In genomic region chr11:61062181-61062955, GRCh38 we compare ENCODE assay signal across 19 cellular contexts. TPM values are rescaled to one million over a fixed set of nuclear protein-coding genes. Genes with fewer than 3 reads are reported as not detected.
A peak's percentile ranks its signal among the peaks of the same experiment; 100 is the strongest.
DNase-seq lines count a peak whose midpoint lies in the region; ATAC-seq, FAIRE-seq and TF ChIP-seq lines count a peak whose summit lies in the region.
"Had no signal": no experiment of that assay in that cellular context is flagged by ENCODE, and none has a peak within 500 bp of the region (broad histone marks: within the 10 kb centered on the region; RNA-seq: fewer than 3 reads in every experiment).

No MANE protein-coding gene starts in this region.

- H3K4me1 Mint-ChIP-seq in T-helper 2 cell treated with Interferon-gamma antibody and Interleukin-4, amounts not matched to agents 5 μg/mL and 100 μg/mL, for 36 hours (ENCODE audit: low read depth), result peaks cover 76% of the 10 kb centered on the region
- peaks cover 95% of the 10 kb centered on the region for H3K4me1 Mint-ChIP-seq in activated T-cell treated with anti-CD3 and anti-CD28 coated beads, Interleukin-2, amount 50 U/mL, for 72 hours (ENCODE audit: low read depth)

- no peak overlapping the region for H3K4me2 ChIP-seq in HCT116 (ENCODE audit: low read length)

- H3K9me3 ChIP-seq in HCT116 (ENCODE audit: control insufficient read depth in 1 of 2, insufficient read depth in 1 of 2, low read depth in 1 of 2, low read length in 2 of 2) (no peaks in the 10 kb centered on the region), lower lobe of right lung (no peaks in the 10 kb centered on the region)
- H3K9me3 ChIP-seq: ascending aorta had no signal

- H3K4me3 Mint-ChIP-seq in T-helper 2 cell treated with Interferon-gamma antibody and Interleukin-4, amounts not matched to agents 5 μg/mL and 100 μg/mL, for 36 hours, result peak overlapping the region; percentile 53
- peak overlapping the region; percentile 55 to 69 for H3K4me3 Mint-ChIP-seq in activated T-cell treated with anti-CD3 and anti-CD28 coated beads, Interleukin-2, amount 50 U/mL, for 72 hours

- peak overlapping the region; percentile 17 for H2AFZ ChIP-seq in HCT116 (ENCODE audit: low read depth, low read length, poor library complexity, severe bottlenecking)

- no peak for FAIRE-seq in GM19239 (lab: Jason Lieb, UNC)

- H3K4me3 ChIP-seq in HCT116 (replicated peaks in 1 of 2; ENCODE audit: low read depth in 1 of 2, low read length in 2 of 2), result no peak overlapping the region
- H3K4me3 ChIP-seq in lower lobe of right lung, result no peak overlapping the region
- H3K4me3 ChIP-seq: ascending aorta had no signal

- CTCF ChIA-PET in HCT116 (lab: Charles Lee), result no interaction called here

- no peaks in the 10 kb centered on the region for H3K27me3 Mint-ChIP-seq in T-helper 2 cell treated with Interferon-gamma antibody and Interleukin-4, amounts not matched to agents 5 μg/mL and 100 μg/mL, for 36 hours (ENCODE audit: low read depth)
- H3K27me3 Mint-ChIP-seq in activated T-cell treated with anti-CD3 and anti-CD28 coated beads, Interleukin-2, amount 50 U/mL, for 72 hours (ENCODE audit: low read depth), result no peaks in the 10 kb centered on the region

- H3K36me3 Mint-ChIP-seq in T-helper 2 cell treated with Interferon-gamma antibody and Interleukin-4, amounts not matched to agents 5 μg/mL and 100 μg/mL, for 36 hours (ENCODE audit: low read depth), result peaks cover 42% of the 10 kb centered on the region
- peaks cover 32 to 56% of the 10 kb centered on the region in 2 donors for H3K36me3 Mint-ChIP-seq in activated T-cell treated with anti-CD3 and anti-CD28 coated beads, Interleukin-2, amount 50 U/mL, for 72 hours (ENCODE audit: insufficient read depth in 2 of 2)

- H3K27me3 ChIP-seq in HCT116 (ENCODE audit: insufficient read depth, low read length) (no peaks in the 10 kb centered on the region), lower lobe of right lung (ENCODE audit: low read depth) (no peaks in the 10 kb centered on the region)
- H3K27me3 ChIP-seq: ascending aorta had no signal

- H3K36me3 ChIP-seq in HCT116 (ENCODE audit: control insufficient read depth in 1 of 2, insufficient read depth in 2 of 2, low read length in 2 of 2) (no peaks in the 10 kb centered on the region), lower lobe of right lung (no peaks in the 10 kb centered on the region)
- H3K36me3 ChIP-seq: ascending aorta had no signal

- no peak for TF ChIP-seq RAD21 in HCT116 (IDR thresholded peaks at IDR 0.05; ENCODE audit: low read depth)

- no peaks in the 10 kb centered on the region for H3K9me3 Mint-ChIP-seq in T-helper 2 cell treated with Interferon-gamma antibody and Interleukin-4, amounts not matched to agents 5 μg/mL and 100 μg/mL, for 36 hours
- H3K9me3 Mint-ChIP-seq in activated T-cell treated with anti-CD3 and anti-CD28 coated beads, Interleukin-2, amount 50 U/mL, for 72 hours, result no peaks in the 10 kb centered on the region

- POLR2A ChIA-PET in HCT116 (lab: Charles Lee), result no interaction called here

- RAD21 ChIA-PET in HCT116 (lab: Charles Lee; ENCODE audit: low non-redundant PET in 1 of 2, low total read pairs in 2 of 2, uncharacterized antibody in 2 of 2, unreplicated experiment in 2 of 2), result no interaction called here

- TF ChIP-seq CTCF in HCT116 (IDR thresholded peaks at IDR 0.05 in 2 of 3, conservative IDR thresholded peaks at IDR 0.05 in 1 of 3; ENCODE audit: borderline replicate concordance in 1 of 3, insufficient read depth in 1 of 3, low read depth in 2 of 3, low read length in 2 of 3) (no peak), lower lobe of right lung (IDR thresholded peaks at IDR 0.05) (no peak)

- H3K27ac ChIP-seq in HCT116 (ENCODE audit: low read depth, low read length) (no peak overlapping the region), lower lobe of right lung (no peak overlapping the region)
- H3K27ac ChIP-seq: ascending aorta had no signal

- ATAC-seq in HCT116, result no peak
- ATAC-seq in activated T-cell treated with anti-CD3 and anti-CD28 coated beads, Interleukin-2, amount 50 U/mL, for 72 hours (replicated peaks in 1 of 2), result no peak
- ATAC-seq in lower lobe of right lung, result no peak
- ATAC-seq in HG03025 (IDR thresholded peaks at IDR 0.05; ENCODE audit: low FRiP score, unreplicated experiment), result no peak

- H3K27ac Mint-ChIP-seq in T-helper 2 cell treated with Interferon-gamma antibody and Interleukin-4, amounts not matched to agents 5 μg/mL and 100 μg/mL, for 36 hours, result peak overlapping the region; percentile 97
- peak overlapping the region; percentile 79 for H3K27ac Mint-ChIP-seq in activated T-cell treated with anti-CD3 and anti-CD28 coated beads, Interleukin-2, amount 50 U/mL, for 72 hours
- H3K27ac Mint-ChIP-seq: progenitor cell of endocrine pancreas had no signal

- H3K79me2 ChIP-seq in HCT116 (ENCODE audit: insufficient read depth, low read length), result no peaks in the 10 kb centered on the region

- H3K9ac ChIP-seq in HCT116 (ENCODE audit: low read length), result no peak overlapping the region

- H3K4me1 ChIP-seq in HCT116 (ENCODE audit: control insufficient read depth in 1 of 2, insufficient read depth in 2 of 2, low read length in 2 of 2), result peaks cover 7 to 17% of the 10 kb centered on the region in 2 experiments
- peaks cover 10% of the 10 kb centered on the region for H3K4me1 ChIP-seq in lower lobe of right lung
- H3K4me1 ChIP-seq: ascending aorta had no signal

- BruUV-seq in HCT116 (replicated peaks; lab: Mats Ljungman, UMichigan), result no TSS peak

- no peak for TF ChIP-seq POLR2A in HCT116 (IDR thresholded peaks at IDR 0.05; ENCODE audit: borderline replicate concordance, extremely low read depth, insufficient read depth, insufficient read length)

- intact Hi-C loops in HCT116 (cut with micrococcal nuclease) (no loop called here), lower lobe of right lung (cut with DNase I) (no loop called here)

- no peaks in the 10 kb centered on the region for H3K9me2 ChIP-seq in HCT116 (ENCODE audit: insufficient read depth)

- DNase-seq in T-helper 2 cell treated with Interferon-gamma antibody and Interleukin-4, amounts not matched to agents 5 μg/mL and 100 μg/mL, for 36 hours (ENCODE audit: low spot score), result no peak
- DNase-seq in T-helper 2 cell (no peak), HCT116 (ENCODE audit: low read depth, low spot score) (no peak), lower lobe of right lung (peak; percentile 1), GM19239 (ENCODE audit: insufficient read length, low spot score) (no peak)
- no peak for DNase-seq in activated T-cell treated with anti-CD3 and anti-CD28 coated beads, Interleukin-2, amount 50 U/mL, for 72 hours
- no peak for DNase-seq in effector CD8-positive, alpha-beta T cell (lab: John Stamatoyannopoulos, UW)
- DNase-seq: 8988T, EL, H7, hypothalamus, NCI-H2081 treated with DMSO at 0.1 percent for 48 hours, substantia nigra, T1000 had no signal

- H4K20me1 ChIP-seq in HCT116 (ENCODE audit: insufficient read depth), result no peaks in the 10 kb centered on the region

TF ChIP-seq in HCT116, 20 proteins besides CTCF, POLR2A, EP300 and RAD21 (continues in another document):
- TF ChIP-seq EGR1 (IDR thresholded peaks at IDR 0.05; ENCODE audit: low read depth) (no peak), ZFX (IDR thresholded peaks at IDR 0.05) (no peak), JUND (IDR thresholded peaks at IDR 0.05) (no peak), EZH2 (IDR thresholded peaks at IDR 0.05) (no peak), ZNF274 (IDR thresholded peaks at IDR 0.05; ENCODE audit: low read depth, low read length) (no peak), CBX3 (IDR thresholded peaks at IDR 0.05; ENCODE audit: low read depth) (no peak), CEBPB (IDR thresholded peaks at IDR 0.05; ENCODE audit: low read depth) (no peak), ELF1 (IDR thresholded peaks at IDR 0.05; ENCODE audit: borderline replicate concordance, low read depth) (no peak), YY1 (IDR thresholded peaks at IDR 0.05; ENCODE audit: extremely low read depth, insufficient replicate concordance, low read depth, low read length) (no peak), EZH2phosphoT487 (IDR thresholded peaks at IDR 0.05; ENCODE audit: borderline replicate concordance) (no peak), SRF (IDR thresholded peaks at IDR 0.05; ENCODE audit: low read depth) (no peak), FOSL1 (IDR thresholded peaks at IDR 0.05; ENCODE audit: low read depth) (no peak), ZBTB33 (IDR thresholded peaks at IDR 0.05; ENCODE audit: extremely low read depth, insufficient replicate concordance, low read length) (no peak), MAX (IDR thresholded peaks at IDR 0.05) (no peak), POLR2AphosphoS5 (IDR thresholded peaks at IDR 0.05; ENCODE audit: low read depth, low read length) (no peak)

RNA-seq across cellular contexts. Expression of gene CD5, which starts 39.9 kb away (rescaled TPM):
- total RNA-seq in HCT116 (2021; ENCODE audit: unreplicated experiment) (0.22 TPM), lower lobe of right lung (3.5 TPM)
- 0.20 TPM in 2 replicates for polyA plus RNA-seq in HCT116 (2012)
- total RNA-seq in activated T-cell treated with anti-CD3 and anti-CD28 coated beads, Interleukin-2, amount 50 U/mL, for 72 hours, result 100 to 1,000 TPM; 285 to 317 TPM
- total RNA-seq: dermis microvascular lymphatic vessel endothelial cell, H7, myocyte, progenitor cell of endocrine pancreas had no signal

Comparison
In these comparisons a context has a peak if more than half of its experiments do, and no peak if none do; other contexts are left out.
1. RNA of gene CD5, which starts 39.9 kb away (total RNA-seq): 285 to 317 TPM in activated T-cell treated with anti-CD3 and anti-CD28 coated beads, Interleukin-2, amount 50 U/mL, for 72 hours; 3.5 TPM in lower lobe of right lung (single experiment) and 0.22 TPM in HCT116 (single experiment); every median in the first group is over 10 times any median in the second.